17 cellular contexts compared by ENCODE assay signal in genomic region chr9:94198414-94198813, GRCh38.
DNase-seq lines count a peak whose midpoint lies in the region; ATAC-seq and TF ChIP-seq lines count a peak whose summit lies in the region.
"Had no signal": no experiment of that assay in that cellular context is flagged by ENCODE, and none has a peak within 500 bp of the region (broad histone marks: within the 10 kb centered on the region; RNA-seq: fewer than 3 reads in every experiment).

No MANE protein-coding gene starts in this region.

- intact Hi-C loops in Caco-2 (cut with micrococcal nuclease; ENCODE audit: unreplicated experiment): no loop called here

- no peaks in the 10 kb centered on the region for H3K9me3 ChIP-seq in H9 (ENCODE audit: control insufficient read depth, low read depth, low read length)
- peaks cover 4 to 15% of the 10 kb centered on the region in 2 donors for H3K9me3 ChIP-seq in neuronal stem cell (replicated peaks in 1 of 2; ENCODE audit: control insufficient read depth in 2 of 2, insufficient read depth in 1 of 2, low read depth in 1 of 2, low read length in 2 of 2)
- H3K9me3 ChIP-seq in Caco-2: no peaks in the 10 kb centered on the region
- peaks cover 9% of the 10 kb centered on the region for H3K9me3 ChIP-seq in MG63

- H2AFZ ChIP-seq in H9 (ENCODE audit: low read length) (no peak overlapping the region), neuronal stem cell (ENCODE audit: low read length) (no peak overlapping the region)

- no peak overlapping the region for H3T11ph ChIP-seq in H9 (ENCODE audit: low read length)

- no peaks in the 10 kb centered on the region for H3K27me3 ChIP-seq in H9 (ENCODE audit: insufficient read depth, low read length)
- H3K27me3 ChIP-seq in neuronal stem cell (ENCODE audit: control insufficient read depth in 3 of 3, insufficient read depth in 3 of 3, low read depth in 1 of 3, low read length in 3 of 3): no peaks in the 10 kb centered on the region
- H3K27me3 ChIP-seq in Caco-2 (replicated peaks; ENCODE audit: control insufficient read depth, insufficient read depth, low read length): no peaks in the 10 kb centered on the region
- no peaks in the 10 kb centered on the region for H3K27me3 ChIP-seq in MG63

- POLR2A ChIA-PET in Caco-2 (lab: Charles Lee): no interaction called here

- H4K8ac ChIP-seq in H9 (replicated peaks; ENCODE audit: insufficient read length, low read depth, low read length) (no peak overlapping the region), neuronal stem cell (ENCODE audit: low read depth, low read length) (no peak overlapping the region)

- H3K27ac Mint-ChIP-seq in H9 (peak overlapping the region in 2 of 3 experiments; percentile 39 to 52; a peak in 3 of 7 replicates), Caco-2 (ENCODE audit: unreplicated experiment) (no peak overlapping the region)
- H3K27ac Mint-ChIP-seq in effector memory CD8-positive, alpha-beta T cell: no peak overlapping the region
- H3K27ac Mint-ChIP-seq: CD4-positive, alpha-beta memory T cell had no signal

- no peak overlapping the region for H2BK20ac ChIP-seq in H9 (ENCODE audit: low read depth, low read length, poor library complexity, severe bottlenecking)

- H3K27ac ChIP-seq in H9 (ENCODE audit: insufficient read length, low read depth, low read length): no peak overlapping the region
- no peak overlapping the region for H3K27ac ChIP-seq in neuronal stem cell (replicated peaks; ENCODE audit: low read length)

- H3K56ac ChIP-seq in H9 (ENCODE audit: insufficient read length, low read depth, low read length): no peak overlapping the region

- DNase-seq in ELF-1 (ENCODE audit: low read depth, low spot score): peak; percentile 57
- DNase-seq in H9: no peak
- no peak for DNase-seq in neuronal stem cell (ENCODE audit: low spot score)
- no peak for DNase-seq in Caco-2
- DNase-seq in foreskin fibroblast: no peak
- DNase-seq in effector memory CD8-positive, alpha-beta T cell: no peak
- DNase-seq in MG63: no peak
- DNase-seq: C1 segment of cervical spinal cord; CD4-positive, alpha-beta memory T cell; COR-L47; DMS153; DMS79; EL; GF-D8; GOT3; HCEC 1CT had no signal

- no peak overlapping the region for H2AK5ac ChIP-seq in H9 (ENCODE audit: insufficient read length, low read length)
- no peak overlapping the region for H2AK5ac ChIP-seq in neuronal stem cell (ENCODE audit: low read depth, low read length)

- H3K9ac ChIP-seq in H9 (ENCODE audit: extremely low read depth, insufficient read length, low read length): no peak overlapping the region
- no peak overlapping the region for H3K9ac ChIP-seq in neuronal stem cell (ENCODE audit: low read depth, low read length, poor library complexity)

- H3K4me1 ChIP-seq in H9 (ENCODE audit: insufficient read depth, low read length) (no peaks in the 10 kb centered on the region), neuronal stem cell (ENCODE audit: control insufficient read depth in 2 of 2, insufficient read depth in 1 of 2, low read depth in 1 of 2, low read length in 2 of 2) (no peaks in the 10 kb centered on the region), Caco-2 (no peaks in the 10 kb centered on the region)

- TF ChIP-seq CTCF in H9 (conservative IDR thresholded peaks at IDR 0.05) (no peak), Caco-2 (IDR thresholded peaks at IDR 0.05; ENCODE audit: insufficient read depth in 1 of 2, low read depth in 1 of 2, low read length in 1 of 2, severe bottlenecking in 1 of 2, unreplicated experiment in 1 of 2) (no peak), foreskin fibroblast (IDR thresholded peaks at IDR 0.05; ENCODE audit: low read depth, low read length) (no peak)

- H3K18ac ChIP-seq in H9 (ENCODE audit: insufficient read length, low read depth, low read length): no peak overlapping the region
- no peak overlapping the region for H3K18ac ChIP-seq in neuronal stem cell (ENCODE audit: low read length)

- H3K14ac ChIP-seq in H9 (ENCODE audit: insufficient read depth, low read length) (no peak overlapping the region), neuronal stem cell (ENCODE audit: low read length) (peak overlapping the region; percentile 0)

- H2BK120ac ChIP-seq in H9 (ENCODE audit: low read depth, low read length, poor library complexity, severe bottlenecking) (no peak overlapping the region), neuronal stem cell (ENCODE audit: low read depth, low read length) (no peak overlapping the region)

- H4K20me1 ChIP-seq in H9 (ENCODE audit: control insufficient read depth, insufficient read depth, insufficient read length): no peaks in the 10 kb centered on the region

- peak; percentile 78 for ATAC-seq in esophagus mucosa
- ATAC-seq in effector memory CD8-positive, alpha-beta T cell (replicated peaks): no peak

- H3K36me3 ChIP-seq in neuronal stem cell (replicated peaks in 1 of 2; ENCODE audit: control insufficient read depth in 2 of 2, insufficient read depth in 2 of 2, low read length in 2 of 2) (peaks cover 0 to 2% of the 10 kb centered on the region in 2 donors), Caco-2 (ENCODE audit: control insufficient read depth, insufficient read depth, low read length) (no peaks in the 10 kb centered on the region), MG63 (peaks cover 5% of the 10 kb centered on the region)

- no peaks in the 10 kb centered on the region for H3K79me1 ChIP-seq in H9 (ENCODE audit: insufficient read depth, low read depth, low read length, poor library complexity, severe bottlenecking)
- H3K79me1 ChIP-seq in neuronal stem cell (ENCODE audit: low read depth, low read length): no peaks in the 10 kb centered on the region

- H2BK12ac ChIP-seq in H9 (ENCODE audit: insufficient read length, low read depth, low read length) (no peak overlapping the region), neuronal stem cell (ENCODE audit: low read length) (no peak overlapping the region)

- H4K91ac ChIP-seq in H9 (ENCODE audit: insufficient read length, low read depth, low read length) (no peak overlapping the region), neuronal stem cell (ENCODE audit: low read depth, low read length, poor library complexity) (no peak overlapping the region)

- no peak overlapping the region for H3K4ac ChIP-seq in H9 (ENCODE audit: low read depth, low read length)
- H3K4ac ChIP-seq in neuronal stem cell (ENCODE audit: low read length): no peak overlapping the region

- H2BK15ac ChIP-seq in H9 (ENCODE audit: low read depth, low read length) (no peak overlapping the region), neuronal stem cell (ENCODE audit: low read length) (no peak overlapping the region)

- H4K5ac ChIP-seq in H9 (ENCODE audit: insufficient read length, low read depth, low read length): no peak overlapping the region

- H3K79me2 ChIP-seq in H9 (ENCODE audit: insufficient read depth, low read length): no peaks in the 10 kb centered on the region; the same call in 1 of the 2 replicates

- no TSS peak for BruUV-seq in Caco-2 (replicated peaks; lab: Mats Ljungman, UMichigan)

- no peaks in the 10 kb centered on the region for H3K27me3 Mint-ChIP-seq in H9 (ENCODE audit: low read depth)
- no peaks in the 10 kb centered on the region for H3K27me3 Mint-ChIP-seq in Caco-2 (ENCODE audit: insufficient read depth, unreplicated experiment)
- no peaks in the 10 kb centered on the region for H3K27me3 Mint-ChIP-seq in effector memory CD8-positive, alpha-beta T cell
- H3K27me3 Mint-ChIP-seq: CD4-positive, alpha-beta memory T cell had no signal

- H3K36me3 Mint-ChIP-seq in H9 (ENCODE audit: insufficient read depth in 1 of 3, low read depth in 3 of 3) (peaks cover 9 to 29% (median 20%) of the 10 kb centered on the region in 3 experiments), Caco-2 (ENCODE audit: insufficient read depth, unreplicated experiment) (no peaks in the 10 kb centered on the region)
- no peaks in the 10 kb centered on the region for H3K36me3 Mint-ChIP-seq in effector memory CD8-positive, alpha-beta T cell (ENCODE audit: insufficient read depth)

- H3K4me3 Mint-ChIP-seq in H9: no peak overlapping the region
- no peak overlapping the region for H3K4me3 Mint-ChIP-seq in Caco-2 (ENCODE audit: unreplicated experiment)
- no peak overlapping the region for H3K4me3 Mint-ChIP-seq in effector memory CD8-positive, alpha-beta T cell
- H3K4me3 Mint-ChIP-seq: CD4-positive, alpha-beta memory T cell had no signal

- H3K4me1 Mint-ChIP-seq in H9 (peaks cover 4 to 9% of the 10 kb centered on the region in 2 experiments; a peak in 1 of 4 replicates), Caco-2 (ENCODE audit: low read depth, unreplicated experiment) (no peaks in the 10 kb centered on the region)
- H3K4me1 Mint-ChIP-seq in effector memory CD8-positive, alpha-beta T cell (ENCODE audit: low read depth in 2 of 2): peaks cover 2 to 4% of the 10 kb centered on the region in 2 donors
- H3K4me1 Mint-ChIP-seq: CD4-positive, alpha-beta memory T cell had no signal

- H3K9me3 Mint-ChIP-seq in H9 (peaks cover 11 to 18% of the 10 kb centered on the region in 2 experiments), Caco-2 (ENCODE audit: unreplicated experiment) (peaks cover 6% of the 10 kb centered on the region)
- peaks cover 0 to 6% of the 10 kb centered on the region in 2 donors for H3K9me3 Mint-ChIP-seq in effector memory CD8-positive, alpha-beta T cell

- H3K23me2 ChIP-seq in H9 (ENCODE audit: insufficient read length, low read depth, low read length, poor library complexity, severe bottlenecking): no peaks in the 10 kb centered on the region

- no CpG with 5 or more reads among the region's 3 CpGs for WGBS in H9 (ENCODE audit: extremely low coverage, insufficient read length, low lambda C conversion rate)
- no CpG with 5 or more reads among the region's 3 CpGs for WGBS in neuronal stem cell (ENCODE audit: extremely low coverage in 2 of 2, insufficient read length in 2 of 2, insufficient replicate concordance in 1 of 2), 2 donors

- H3K4me3 ChIP-seq in neuronal stem cell (ENCODE audit: low read length in 2 of 2) (no peak overlapping the region), Caco-2 (ENCODE audit: low read depth, low read length) (no peak overlapping the region), foreskin fibroblast (ENCODE audit: low read depth in 1 of 2, low read length in 2 of 2) (no peak overlapping the region), MG63 (no peak overlapping the region)

- no peak overlapping the region for H3K4me2 ChIP-seq in H9 (ENCODE audit: insufficient read depth, insufficient read length, low read length)
- H3K4me2 ChIP-seq in neuronal stem cell (ENCODE audit: insufficient read depth, low read length, poor library complexity, severe bottlenecking): no peak overlapping the region

- no peak overlapping the region for H2BK5ac ChIP-seq in H9 (ENCODE audit: insufficient read length, low read length)
- H2BK5ac ChIP-seq in neuronal stem cell (ENCODE audit: low read length): no peak overlapping the region

- CTCF ChIA-PET in Caco-2 (lab: Charles Lee): no interaction called here

- H3K23ac ChIP-seq in H9 (ENCODE audit: insufficient read length, low read depth, low read length) (no peak overlapping the region), neuronal stem cell (ENCODE audit: low read depth, low read length, poor library complexity) (no peak overlapping the region)

Comparison
In these comparisons a context has a peak if more than half of its experiments do, and no peak if none do; other contexts are left out.
1. H3K27ac Mint-ChIP-seq: peak in H9 (2 of 3); none in Caco-2 (single experiment) and effector memory CD8-positive, alpha-beta T cell (0 of 2).